ENCODE assay signal across 8 cellular contexts in the genomic region with DNA sequence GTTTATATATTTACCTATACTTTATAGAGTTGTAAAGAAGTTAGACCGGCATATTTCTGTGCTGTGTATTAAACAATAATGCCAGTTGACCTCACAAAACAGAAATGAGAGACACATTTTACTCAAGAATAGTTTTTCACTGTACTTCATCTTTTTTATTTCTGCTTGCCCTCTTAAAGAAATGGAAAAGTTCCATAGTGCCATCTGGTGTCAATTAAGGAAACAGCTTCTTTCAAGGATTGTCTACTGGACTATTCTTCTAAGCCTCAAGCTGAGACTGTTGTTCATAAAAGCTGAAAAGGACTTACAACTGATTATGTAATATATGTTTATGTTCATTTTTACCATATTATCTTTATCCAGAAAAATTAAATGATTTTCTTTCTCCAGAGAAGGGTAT.
DNase-seq lines count a peak whose midpoint lies in the region; ATAC-seq, FAIRE-seq and TF ChIP-seq lines count a peak whose summit lies in the region.

No MANE protein-coding gene starts in this region.

- no peak overlapping the region for H3K4me2 ChIP-seq in A549
- no peak overlapping the region for H3K4me2 ChIP-seq in endothelial cell of umbilical vein (ENCODE audit: insufficient read depth, low read length)

- no peaks in the 10 kb centered on the region for H3K9me3 ChIP-seq in A549
- no peaks in the 10 kb centered on the region for H3K9me3 ChIP-seq in endothelial cell of umbilical vein (replicated peaks; ENCODE audit: control insufficient read depth, insufficient read depth, low read length)

- dilution Hi-C loops in endothelial cell of umbilical vein (cut with MboI; ENCODE audit: extremely low pct_ligation_motif_present, low sequenced_read_pairs): no loop called here

- no peak overlapping the region for H2AFZ ChIP-seq in endothelial cell of umbilical vein (ENCODE audit: low read depth, low read length)

- TF ChIP-seq POLR2A in A549 (IDR thresholded peaks at IDR 0.05; ENCODE audit: low read length) (no peak), endothelial cell of umbilical vein (IDR thresholded peaks at IDR 0.05; ENCODE audit: low read depth, low read length) (no peak)

- H3K27ac ChIP-seq in A549 (no peak overlapping the region), endothelial cell of umbilical vein (ENCODE audit: insufficient read depth, low read depth, low read length) (no peak overlapping the region)

- no peak for ATAC-seq in A549
- ATAC-seq in GM21529 (IDR thresholded peaks at IDR 0.05; ENCODE audit: unreplicated experiment): peak; percentile 47
- ATAC-seq in GM18502 (IDR thresholded peaks at IDR 0.05; ENCODE audit: poor library complexity, unreplicated experiment): no peak
- no peak for ATAC-seq in activated CD4-positive, alpha-beta T cell treated with anti-CD3 and anti-CD28 coated beads for 36 hours
- ATAC-seq in sciatic nerve: no peak

- no peaks in the 10 kb centered on the region for H3K36me3 ChIP-seq in endothelial cell of umbilical vein (ENCODE audit: control insufficient read depth in 2 of 2, extremely low read depth in 1 of 2, insufficient read depth in 2 of 2, low read length in 2 of 2)

- H3K4me1 ChIP-seq in A549 (no peaks in the 10 kb centered on the region), endothelial cell of umbilical vein (ENCODE audit: control insufficient read depth, extremely low read depth, insufficient read depth, low read length) (no peaks in the 10 kb centered on the region)

- H3K79me2 ChIP-seq in endothelial cell of umbilical vein (ENCODE audit: control insufficient read depth, insufficient read depth, low read length): no peaks in the 10 kb centered on the region

- TF ChIP-seq CTCF in A549 (IDR thresholded peaks at IDR 0.05) (peak; percentile 45), endothelial cell of umbilical vein (IDR thresholded peaks at IDR 0.05; ENCODE audit: extremely low read depth in 1 of 2, insufficient read depth in 1 of 2, low read depth in 1 of 2, low read length in 2 of 2) (peak in 1 of 2 donors; percentile 8)

- no peaks in the 10 kb centered on the region for H3K9me3 Mint-ChIP-seq in activated CD4-positive, alpha-beta T cell treated with anti-CD3 and anti-CD28 coated beads for 36 hours (ENCODE audit: low read depth)

- no peak for TF ChIP-seq EP300 in A549 (IDR thresholded peaks at IDR 0.05)

- no peak overlapping the region for H3K4me3 ChIP-seq in A549
- no peak overlapping the region for H3K4me3 ChIP-seq in endothelial cell of umbilical vein (replicated peaks in 1 of 3; ENCODE audit: insufficient read depth in 1 of 3, low read depth in 1 of 3, low read length in 3 of 3)

- H4K20me1 ChIP-seq in endothelial cell of umbilical vein (replicated peaks; ENCODE audit: control insufficient read depth, extremely low read depth, insufficient read depth, low read length): no peaks in the 10 kb centered on the region

- POLR2A ChIA-PET in A549 (lab: Yijun Ruan, JAX): no interaction called here
- POLR2A ChIA-PET in endothelial cell of umbilical vein (lab: Charles Lee): no interaction called here
- POLR2A ChIA-PET in activated CD4-positive, alpha-beta T cell treated with anti-CD3 and anti-CD28 coated beads for 36 hours (lab: Charles Lee): no interaction called here

- intact Hi-C loops in endothelial cell of umbilical vein (cut with micrococcal nuclease): no loop called here
- intact Hi-C loops in activated CD4-positive, alpha-beta T cell treated with anti-CD3 and anti-CD28 coated beads for 36 hours (cut with DNase I, micrococcal nuclease): no loop called here
- intact Hi-C loops in sciatic nerve (cut with DNase I): no loop called here

- DNase-seq in A549 (ENCODE audit: low read depth in 1 of 2, low spot score in 1 of 2): peak; percentile 3 to 57
- peak; percentile 46 for DNase-seq in NCI-H526 treated with DMSO at 0.1 percent for 48 hours (lab: John Stamatoyannopoulos, UW)
- DNase-seq in endothelial cell of umbilical vein (ENCODE audit: low read depth, low spot score): peak; percentile 2
- peak; percentile 10 for DNase-seq in smooth muscle cell of the brain vasculature (ENCODE audit: low read depth, low spot score)
- DNase-seq in activated CD4-positive, alpha-beta T cell treated with anti-CD3 and anti-CD28 coated beads for 36 hours: no peak
- DNase-seq in sciatic nerve (ENCODE audit: low spot score): no peak

- FAIRE-seq in A549 (lab: Jason Lieb, UNC) (no peak), endothelial cell of umbilical vein (lab: Jason Lieb, UNC) (no peak)

- WGBS in A549 (ENCODE audit: missing lambda C conversion rate): 3% methylated on average over 1 of the region's 1 CpG

- H3K36me3 Mint-ChIP-seq in activated CD4-positive, alpha-beta T cell treated with anti-CD3 and anti-CD28 coated beads for 36 hours (ENCODE audit: low read depth): no peaks in the 10 kb centered on the region

- no peaks in the 10 kb centered on the region for H3K9me1 ChIP-seq in endothelial cell of umbilical vein (replicated peaks; ENCODE audit: control insufficient read depth, extremely low read depth, insufficient read depth, low read length)

- BruUV-seq in endothelial cell of umbilical vein (replicated peaks; lab: Mats Ljungman, UMichigan): no TSS peak

- TF ChIP-seq RAD21 in A549 (conservative IDR thresholded peaks at IDR 0.05 in 1 of 2, IDR thresholded peaks at IDR 0.05 in 1 of 2): peak; percentile 65 to 66

- no peaks in the 10 kb centered on the region for H3K4me1 Mint-ChIP-seq in activated CD4-positive, alpha-beta T cell treated with anti-CD3 and anti-CD28 coated beads for 36 hours

- H3K4me3 Mint-ChIP-seq in activated CD4-positive, alpha-beta T cell treated with anti-CD3 and anti-CD28 coated beads for 36 hours: no peak overlapping the region

- H3K27ac Mint-ChIP-seq in activated CD4-positive, alpha-beta T cell treated with anti-CD3 and anti-CD28 coated beads for 36 hours: no peak overlapping the region

- H3K27me3 ChIP-seq in endothelial cell of umbilical vein (ENCODE audit: control insufficient read depth in 2 of 2, insufficient read depth in 2 of 2, low read length in 2 of 2): no peaks in the 10 kb centered on the region

- CTCF ChIA-PET in A549 (lab: Yijun Ruan, JAX): no interaction called here
- CTCF ChIA-PET in endothelial cell of umbilical vein (lab: Charles Lee): interaction anchor here (1.2 kb wide), 1 partner anchor 1072 kb away, joined by 4 read pairs; no protein-coding TSS in a partner anchor
- CTCF ChIA-PET in activated CD4-positive, alpha-beta T cell treated with anti-CD3 and anti-CD28 coated beads for 36 hours (lab: Charles Lee): interaction anchor here (1.0 kb wide), 1 partner anchor 65 kb away, joined by 3 read pairs; no protein-coding TSS in a partner anchor

- no peak overlapping the region for H3K9ac ChIP-seq in endothelial cell of umbilical vein (replicated peaks; ENCODE audit: extremely low read depth, insufficient read depth, low read length)

- no peaks in the 10 kb centered on the region for H3K27me3 Mint-ChIP-seq in activated CD4-positive, alpha-beta T cell treated with anti-CD3 and anti-CD28 coated beads for 36 hours

TF ChIP-seq in A549, 52 proteins besides CTCF, POLR2A, EP300 and RAD21:
- peak; percentile 50; the same call in 2 of the 3 replicates for TF ChIP-seq SMC3 (IDR thresholded peaks at IDR 0.05)
- TF ChIP-seq, protein P1, sequence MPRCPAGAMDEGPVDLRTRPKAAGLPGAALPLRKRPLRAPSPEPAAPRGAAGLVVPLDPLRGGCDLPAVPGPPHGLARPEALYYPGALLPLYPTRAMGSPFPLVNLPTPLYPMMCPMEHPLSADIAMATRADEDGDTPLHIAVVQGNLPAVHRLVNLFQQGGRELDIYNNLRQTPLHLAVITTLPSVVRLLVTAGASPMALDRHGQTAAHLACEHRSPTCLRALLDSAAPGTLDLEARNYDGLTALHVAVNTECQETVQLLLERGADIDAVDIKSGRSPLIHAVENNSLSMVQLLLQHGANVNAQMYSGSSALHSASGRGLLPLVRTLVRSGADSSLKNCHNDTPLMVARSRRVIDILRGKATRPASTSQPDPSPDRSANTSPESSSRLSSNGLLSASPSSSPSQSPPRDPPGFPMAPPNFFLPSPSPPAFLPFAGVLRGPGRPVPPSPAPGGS (IDR thresholded peaks at IDR 0.05): no peak

TF ChIP-seq in endothelial cell of umbilical vein, 7 proteins besides CTCF, POLR2A, EP300 and RAD21:
- TF ChIP-seq FOS (IDR thresholded peaks at IDR 0.05; ENCODE audit: borderline replicate concordance, insufficient read depth, low read length) (no peak), POLR2AphosphoS5 (IDR thresholded peaks at IDR 0.05; ENCODE audit: insufficient read depth, low read depth, low read length) (no peak), EZH2 (IDR thresholded peaks at IDR 0.05; ENCODE audit: borderline replicate concordance, low read depth, low read length, severe bottlenecking) (no peak), MYC (IDR thresholded peaks at IDR 0.05; ENCODE audit: low read depth, low read length) (no peak), JUN (IDR thresholded peaks at IDR 0.05; ENCODE audit: borderline replicate concordance, insufficient read depth, insufficient read length, low read depth) (no peak), GATA2 (IDR thresholded peaks at IDR 0.05; ENCODE audit: insufficient read depth, insufficient read length, low read depth, low read length) (no peak)
- TF ChIP-seq, protein P2, sequence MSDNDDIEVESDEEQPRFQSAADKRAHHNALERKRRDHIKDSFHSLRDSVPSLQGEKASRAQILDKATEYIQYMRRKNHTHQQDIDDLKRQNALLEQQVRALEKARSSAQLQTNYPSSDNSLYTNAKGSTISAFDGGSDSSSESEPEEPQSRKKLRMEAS (IDR thresholded peaks at IDR 0.05; ENCODE audit: insufficient read depth, insufficient read length): no peak

Comparison
In these comparisons a context has a peak if more than half of its experiments do, and no peak if none do; other contexts are left out.
1. DNase-seq: peak in A549 (2 of 2), NCI-H526 treated with DMSO at 0.1 percent for 48 hours (single experiment), endothelial cell of umbilical vein (single experiment) and smooth muscle cell of the brain vasculature (single experiment); none in activated CD4-positive, alpha-beta T cell treated with anti-CD3 and anti-CD28 coated beads for 36 hours (single experiment) and sciatic nerve (single experiment).